ENCODE assay signal across 8 cellular contexts in the genomic region with DNA sequence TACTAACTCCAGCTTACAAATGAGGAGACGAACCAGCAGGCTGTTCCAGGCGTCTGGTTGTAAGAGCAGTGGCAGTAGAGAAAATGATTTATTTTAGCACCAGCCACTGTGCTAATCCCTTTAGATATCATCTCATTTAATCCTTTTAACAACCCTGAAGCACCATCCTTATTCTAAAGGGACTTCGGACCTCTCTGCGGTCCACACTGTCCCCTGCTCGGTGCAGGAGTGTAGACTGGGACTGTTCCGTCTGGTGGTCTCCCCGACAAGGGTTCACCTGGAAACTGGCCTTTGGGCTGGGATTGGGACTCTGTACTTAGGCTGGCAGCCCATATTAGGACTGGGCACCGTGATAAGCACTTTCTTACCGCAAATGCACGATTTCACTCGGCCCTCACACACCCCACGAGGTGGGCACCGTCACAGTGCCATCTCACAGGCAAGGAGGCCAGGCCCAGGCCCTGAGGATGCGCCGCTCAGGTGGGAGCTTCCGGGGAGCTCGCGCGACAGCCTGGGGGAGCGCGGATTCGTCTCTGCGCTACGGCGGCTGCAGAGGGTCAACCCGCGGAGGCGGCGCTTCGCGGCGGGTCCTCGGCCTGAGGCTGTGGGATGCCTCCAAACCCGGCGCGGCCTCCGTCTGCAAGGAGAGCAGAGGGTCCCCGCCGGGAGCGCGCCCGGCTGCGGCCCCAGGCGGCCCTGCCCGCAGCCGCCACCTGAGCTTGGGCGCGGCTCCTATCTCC. TPM values are rescaled to one million over a fixed set of nuclear protein-coding genes. Genes with fewer than 3 reads are reported as not detected.
DNase-seq lines count a peak whose midpoint lies in the region; ATAC-seq and TF ChIP-seq lines count a peak whose summit lies in the region.

No MANE protein-coding gene starts in this region.

- H3K4me1 Mint-ChIP-seq in activated T-helper 1 cell treated with anti-CD3 and anti-CD28 coated beads, Interleukin-12 subunit alpha, Interleukin-12 subunit beta, Interleukin-2, Interleukin-4 antibody, amounts not matched to agents 30 ng/mL and 10 ng/mL and 1 ng/mL, durations not matched to agents 14 hours and 24 hours and 36 hours (ENCODE audit: low read depth), result peaks cover 60% of the 10 kb centered on the region
- peaks cover 29% of the 10 kb centered on the region in 2 donors for H3K4me1 Mint-ChIP-seq in natural killer cell treated with Interleukin-12 subunit alpha and Interleukin-12 subunit beta and Interleukin-15 and Interleukin-18, amount 100 ng/mL, for 72 hours (ENCODE audit: low read depth in 2 of 2)

- peaks cover 6% of the 10 kb centered on the region for H3K27me3 Mint-ChIP-seq in activated T-helper 1 cell treated with anti-CD3 and anti-CD28 coated beads, Interleukin-12 subunit alpha, Interleukin-12 subunit beta, Interleukin-2, Interleukin-4 antibody, amounts not matched to agents 30 ng/mL and 10 ng/mL and 1 ng/mL, durations not matched to agents 14 hours and 24 hours and 36 hours (ENCODE audit: insufficient read depth)
- H3K27me3 Mint-ChIP-seq in natural killer cell treated with Interleukin-12 subunit alpha and Interleukin-12 subunit beta and Interleukin-15 and Interleukin-18, amount 100 ng/mL, for 72 hours, result peaks cover 0 to 2% of the 10 kb centered on the region in 2 donors

- H3K36me3 ChIP-seq in Panc1 (ENCODE audit: control insufficient read depth, insufficient read depth, low read length), result peaks cover 5% of the 10 kb centered on the region; the same call in 1 of the 2 replicates

- TF ChIP-seq CTCF in Panc1 (IDR thresholded peaks at IDR 0.05) (no peak), fibroblast of pulmonary artery (IDR thresholded peaks at IDR 0.05; ENCODE audit: low read length, missing control alignments) (no peak)

- H3K9me3 ChIP-seq in Panc1 (ENCODE audit: control insufficient read depth, insufficient read depth, low read depth, low read length), result no peaks in the 10 kb centered on the region

- CTCF ChIA-PET in Panc1 (lab: Charles Lee), result interaction anchor here (1.1 kb wide), 1 partner anchor 67 kb away, joined by 5 read pairs; no protein-coding TSS in a partner anchor

- peak overlapping the region; percentile 83 for H3K27ac Mint-ChIP-seq in activated T-helper 1 cell treated with anti-CD3 and anti-CD28 coated beads, Interleukin-12 subunit alpha, Interleukin-12 subunit beta, Interleukin-2, Interleukin-4 antibody, amounts not matched to agents 30 ng/mL and 10 ng/mL and 1 ng/mL, durations not matched to agents 14 hours and 24 hours and 36 hours
- H3K27ac Mint-ChIP-seq in natural killer cell treated with Interleukin-12 subunit alpha and Interleukin-12 subunit beta and Interleukin-15 and Interleukin-18, amount 100 ng/mL, for 72 hours, result peak overlapping the region; percentile 89 to 94

- no peaks in the 10 kb centered on the region for H3K27me3 ChIP-seq in Panc1 (ENCODE audit: control insufficient read depth, insufficient read depth, low read length)

- DNase-seq in DMS114 treated with DMSO at 0.1 percent for 48 hours (lab: John Stamatoyannopoulos, UW; ENCODE audit: unreplicated experiment) (peak; percentile 51), HuH-7.5 (ENCODE audit: low spot score) (peak; percentile 54), Panc1 (ENCODE audit: low read depth, low spot score) (peak; percentile 10), fibroblast of pulmonary artery (ENCODE audit: low read depth) (peak; percentile 82)
- peak; percentile 84 for DNase-seq in activated T-helper 1 cell treated with anti-CD3 and anti-CD28 coated beads, Interleukin-12 subunit alpha, Interleukin-12 subunit beta, Interleukin-2, Interleukin-4 antibody, amounts not matched to agents 30 ng/mL and 10 ng/mL and 1 ng/mL, durations not matched to agents 14 hours and 24 hours and 36 hours (ENCODE audit: low spot score)
- DNase-seq in natural killer cell treated with Interleukin-12 subunit alpha and Interleukin-12 subunit beta and Interleukin-15 and Interleukin-18, amount 100 ng/mL, for 72 hours (ENCODE audit: low spot score), result peak; percentile 90
- DNase-seq in stimulated activated naive CD4-positive, alpha-beta T cell treated with Interleukin-2 at 50 U/mL for 16 hours (lab: John Stamatoyannopoulos, UW), result peak; percentile 82

- H3K36me3 Mint-ChIP-seq in activated T-helper 1 cell treated with anti-CD3 and anti-CD28 coated beads, Interleukin-12 subunit alpha, Interleukin-12 subunit beta, Interleukin-2, Interleukin-4 antibody, amounts not matched to agents 30 ng/mL and 10 ng/mL and 1 ng/mL, durations not matched to agents 14 hours and 24 hours and 36 hours (ENCODE audit: low read depth), result peaks cover 10% of the 10 kb centered on the region
- no peaks in the 10 kb centered on the region for H3K36me3 Mint-ChIP-seq in natural killer cell treated with Interleukin-12 subunit alpha and Interleukin-12 subunit beta and Interleukin-15 and Interleukin-18, amount 100 ng/mL, for 72 hours

- intact Hi-C loops in Panc1 (cut with micrococcal nuclease; ENCODE audit: unreplicated experiment), result no loop called here
- intact Hi-C loops in activated T-helper 1 cell treated with anti-CD3 and anti-CD28 coated beads, Interleukin-12 subunit alpha, Interleukin-12 subunit beta, Interleukin-2, Interleukin-4 antibody, amounts not matched to agents 30 ng/mL and 10 ng/mL and 1 ng/mL, durations not matched to agents 14 hours and 24 hours and 36 hours (cut with micrococcal nuclease), result loop anchor here (1.0 to 5.0 kb wide), 4 partner anchors 40 to 251 kb away; no protein-coding TSS in a partner anchor

- H3K4me1 ChIP-seq in Panc1 (ENCODE audit: control insufficient read depth, insufficient read depth, low read length), result peaks cover 4% of the 10 kb centered on the region; the same call in 1 of the 2 replicates

- H3K4me3 ChIP-seq in Panc1 (ENCODE audit: low read depth in 2 of 2, low read length in 2 of 2) (peak overlapping the region; percentile 96), fibroblast of pulmonary artery (replicated peaks; ENCODE audit: low read depth, low read length) (peak overlapping the region; percentile 93)

- peak; percentile 86 for ATAC-seq in GM21515 (IDR thresholded peaks at IDR 0.05; ENCODE audit: unreplicated experiment)
- peak; percentile 96 for ATAC-seq in Panc1
- ATAC-seq in natural killer cell treated with Interleukin-12 subunit alpha and Interleukin-12 subunit beta and Interleukin-15 and Interleukin-18, amount 100 ng/mL, for 72 hours, result peak; percentile 92 to 95

- no TSS peak for BruUV-seq in Panc1 (replicated peaks; lab: Mats Ljungman, UMichigan)

- POLR2A ChIA-PET in Panc1 (lab: Charles Lee), result interaction anchor here (0.5 kb wide), 1 partner anchor 42 kb away, joined by 3 read pairs; no protein-coding TSS in a partner anchor

- H3K4me3 Mint-ChIP-seq in activated T-helper 1 cell treated with anti-CD3 and anti-CD28 coated beads, Interleukin-12 subunit alpha, Interleukin-12 subunit beta, Interleukin-2, Interleukin-4 antibody, amounts not matched to agents 30 ng/mL and 10 ng/mL and 1 ng/mL, durations not matched to agents 14 hours and 24 hours and 36 hours, result peak overlapping the region; percentile 90
- H3K4me3 Mint-ChIP-seq in natural killer cell treated with Interleukin-12 subunit alpha and Interleukin-12 subunit beta and Interleukin-15 and Interleukin-18, amount 100 ng/mL, for 72 hours, result peak overlapping the region; percentile 91

- H3K9me3 Mint-ChIP-seq in activated T-helper 1 cell treated with anti-CD3 and anti-CD28 coated beads, Interleukin-12 subunit alpha, Interleukin-12 subunit beta, Interleukin-2, Interleukin-4 antibody, amounts not matched to agents 30 ng/mL and 10 ng/mL and 1 ng/mL, durations not matched to agents 14 hours and 24 hours and 36 hours, result no peaks in the 10 kb centered on the region
- no peaks in the 10 kb centered on the region for H3K9me3 Mint-ChIP-seq in natural killer cell treated with Interleukin-12 subunit alpha and Interleukin-12 subunit beta and Interleukin-15 and Interleukin-18, amount 100 ng/mL, for 72 hours

- in situ Hi-C loops in Panc1 (cut with HindIII; ENCODE audit: low pct_unique_long_range_greater_than_20kb, low sequenced_read_pairs), result no loop called here

- H3K27ac ChIP-seq in Panc1 (ENCODE audit: low read length), result peak overlapping the region; percentile 95

RNA-seq across cellular contexts. Expression of gene ATP1A1, which starts 45.2 kb away (rescaled TPM):
- 131 TPM for total RNA-seq in Panc1 (2021; ENCODE audit: unreplicated experiment)
- 103 TPM for polyA plus RNA-seq in Panc1 (2012; ENCODE audit: insufficient read length)
- total RNA-seq in activated T-helper 1 cell treated with anti-CD3 and anti-CD28 coated beads, Interleukin-12 subunit alpha, Interleukin-12 subunit beta, Interleukin-2, Interleukin-4 antibody, amounts not matched to agents 30 ng/mL and 10 ng/mL and 1 ng/mL, durations not matched to agents 14 hours and 24 hours and 36 hours, result 238 and 240 TPM in 2 replicates
- total RNA-seq in natural killer cell treated with Interleukin-12 subunit alpha and Interleukin-12 subunit beta and Interleukin-15 and Interleukin-18, amount 100 ng/mL, for 72 hours, result 100 to 1,000 TPM; 208 to 285 TPM

Comparison
In these comparisons a context has a peak if more than half of its experiments do, and no peak if none do; other contexts are left out.
1. Peak in every context shown above with its lines: DNase-seq, ATAC-seq, H3K4me3 ChIP-seq and H3K27ac ChIP-seq.
2. DNase-seq: peak in every context shown above with its lines; median percentile 90 in natural killer cell treated with Interleukin-12 subunit alpha and Interleukin-12 subunit beta and Interleukin-15 and Interleukin-18, amount 100 ng/mL, for 72 hours; 84 in activated T-helper 1 cell treated with anti-CD3 and anti-CD28 coated beads, Interleukin-12 subunit alpha, Interleukin-12 subunit beta, Interleukin-2, Interleukin-4 antibody, amounts not matched to agents 30 ng/mL and 10 ng/mL and 1 ng/mL, durations not matched to agents 14 hours and 24 hours and 36 hours; 82 in fibroblast of pulmonary artery; 82 in stimulated activated naive CD4-positive, alpha-beta T cell treated with Interleukin-2 at 50 U/mL for 16 hours; 54 in HuH-7.5; 51 in DMS114 treated with DMSO at 0.1 percent for 48 hours; 10 in Panc1.